ENCODE assay signal across 8 cellular contexts in the genomic region with DNA sequence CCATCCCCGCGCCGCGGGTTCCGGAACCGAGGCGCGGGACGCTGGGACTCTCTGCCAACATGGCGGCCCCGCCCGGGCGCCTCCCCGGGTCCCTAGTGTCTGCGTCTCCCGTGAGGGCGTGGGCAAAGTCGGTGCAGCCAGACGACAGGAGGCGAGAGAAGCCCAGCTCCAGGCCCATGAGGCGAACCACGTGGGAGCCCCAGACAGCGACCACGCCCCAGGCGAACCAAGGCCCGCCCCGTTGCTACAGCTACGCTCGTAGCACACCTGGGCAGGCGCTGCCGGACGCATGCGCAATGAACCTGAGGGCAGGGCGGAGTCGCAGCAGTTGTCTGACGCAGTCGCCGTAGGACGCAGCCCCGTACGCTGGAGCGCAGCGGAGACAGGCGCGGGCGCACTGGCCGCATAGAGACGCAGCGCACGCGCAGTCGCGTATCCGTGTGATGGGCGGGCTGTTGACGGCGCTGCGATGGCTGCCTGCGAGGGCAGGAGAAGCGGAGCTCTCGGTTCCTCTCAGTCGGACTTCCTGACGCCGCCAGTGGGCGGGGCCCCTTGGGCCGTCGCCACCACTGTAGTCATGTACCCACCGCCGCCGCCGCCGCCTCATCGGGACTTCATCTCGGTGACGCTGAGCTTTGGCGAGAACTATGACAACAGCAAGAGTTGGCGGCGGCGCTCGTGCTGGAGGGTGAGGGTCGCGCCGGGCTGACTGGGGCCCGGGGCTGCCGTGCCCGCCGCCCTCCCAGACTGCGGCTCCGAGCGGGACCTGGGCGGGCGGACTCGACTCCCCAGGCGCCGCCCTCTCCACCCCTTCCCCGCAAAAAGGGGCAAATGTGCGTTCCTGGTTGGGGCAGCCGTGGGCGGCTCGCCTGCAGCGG. TPM values are rescaled to one million over a fixed set of nuclear protein-coding genes. Genes with fewer than 3 reads are reported as not detected.
A peak's percentile ranks its signal among the peaks of the same experiment; 100 is the strongest.
DNase-seq lines count a peak whose midpoint lies in the region; ATAC-seq and TF ChIP-seq lines count a peak whose summit lies in the region.

A gene (plus strand): TSS at position 455 of the 878 bp plus-strand sequence. CDS start 15 bp downstream, at position 470.

- intact Hi-C loops in breast epithelium (cut with DNase I; ENCODE audit: low total_unique reads): loop anchor here (2.0 kb wide), 1 partner anchor 30 kb away; no protein-coding TSS in a partner anchor

- H3K36me3 ChIP-seq in ACC112 (ENCODE audit: insufficient read depth, low read length) (peaks cover 2% of the 10 kb centered on the region; the same call in 1 of the 2 replicates), breast epithelium (no peaks in the 10 kb centered on the region), skeletal muscle tissue (ENCODE audit: control insufficient read depth in 3 of 3, insufficient read depth in 3 of 3, low read length in 3 of 3) (peaks cover 15 to 25% (median 18%) of the 10 kb centered on the region in 3 donors)

- H3K9ac ChIP-seq in skeletal muscle tissue (ENCODE audit: low read depth in 1 of 3, low read length in 3 of 3): peak within 1 kb of the TSS; percentile 77 to 88 (median 84)

- H3K4me3 ChIP-seq in ACC112 (ENCODE audit: low read depth, low read length) (peak within 1 kb of the TSS; percentile 83), breast epithelium (peak within 1 kb of the TSS; percentile 77 to 85 (median 85)), iPS-18c (ENCODE audit: insufficient read depth, low read depth, low read length) (peak within 1 kb of the TSS; percentile 79), skeletal muscle tissue (ENCODE audit: low read length in 3 of 3) (peak within 1 kb of the TSS; percentile 79 to 81 (median 80))

- H3K27me3 ChIP-seq in ACC112 (ENCODE audit: insufficient read depth, low read length) (no peaks in the 10 kb centered on the region), breast epithelium (no peaks in the 10 kb centered on the region), skeletal muscle tissue (ENCODE audit: control insufficient read depth in 3 of 3, insufficient read depth in 3 of 3, low read length in 3 of 3) (no peaks in the 10 kb centered on the region)

- H3K4me1 ChIP-seq in ACC112 (ENCODE audit: control insufficient read depth, insufficient read depth, low read length, unreplicated experiment): peaks cover 42% of the 10 kb centered on the region
- H3K4me1 ChIP-seq in breast epithelium: peaks cover 3 to 14% of the 10 kb centered on the region in 2 donors
- peaks cover 17 to 31% (median 20%) of the 10 kb centered on the region in 3 donors for H3K4me1 ChIP-seq in skeletal muscle tissue (ENCODE audit: control insufficient read depth in 3 of 3, insufficient read depth in 3 of 3, low read length in 3 of 3)

- H3K27ac ChIP-seq in ACC112 (ENCODE audit: low read depth, low read length) (peak within 1 kb of the TSS; percentile 82), VCaP (peak within 1 kb of the TSS; percentile 100), breast epithelium (peak within 1 kb of the TSS; percentile 91 to 94), skeletal muscle tissue (ENCODE audit: low read depth, low read length) (peak within 1 kb of the TSS; percentile 90)

- H3K9me3 ChIP-seq in breast epithelium: no peaks in the 10 kb centered on the region
- peaks cover 3% of the 10 kb centered on the region for H3K9me3 ChIP-seq in iPS-18c (ENCODE audit: control insufficient read depth, insufficient read depth, low read length)
- no peaks in the 10 kb centered on the region for H3K9me3 ChIP-seq in skeletal muscle tissue (ENCODE audit: control insufficient read depth in 3 of 3, low read length in 3 of 3)

- TF ChIP-seq POLR2A in breast epithelium (IDR thresholded peaks at IDR 0.05): peak; percentile 33

- ATAC-seq in GM18870 (IDR thresholded peaks at IDR 0.05; ENCODE audit: unreplicated experiment): peak; percentile 74
- peak; percentile 80 for ATAC-seq in HG03135 (IDR thresholded peaks at IDR 0.05; ENCODE audit: unreplicated experiment)

- H3K79me2 ChIP-seq in ACC112 (ENCODE audit: control insufficient read depth, insufficient read depth, low read length, unreplicated experiment): peaks cover 8% of the 10 kb centered on the region

- H2AFZ ChIP-seq in ACC112 (ENCODE audit: low read length, unreplicated experiment): peak within 1 kb of the TSS; percentile 66

- TF ChIP-seq CTCF in VCaP (conservative IDR thresholded peaks at IDR 0.05): no peak
- TF ChIP-seq CTCF in breast epithelium (IDR thresholded peaks at IDR 0.05): peak in 1 of 3 donors; percentile 3

- peak; percentile 98 for DNase-seq in NCI-H2196 treated with DMSO at 0.1 percent for 48 hours (lab: John Stamatoyannopoulos, UW; ENCODE audit: unreplicated experiment)
- DNase-seq in breast epithelium (ENCODE audit: low spot score in 2 of 2): peak; percentile 99

RNA-seq across cellular contexts. Expression of the gene that starts here (rescaled TPM):
- total RNA-seq in breast epithelium (10 to 100 TPM; 50.1 to 62.8 (median 50.8) TPM), skeletal muscle tissue (31.8 TPM)

Comparison
In these comparisons a context has a peak if more than half of its experiments do, and no peak if none do; other contexts are left out.
1. Peak in every context shown above with its lines: DNase-seq, ATAC-seq, H3K4me3 ChIP-seq and H3K27ac ChIP-seq.